Comparison of ENCODE assay signal across 19 cellular contexts in the genomic region with DNA sequence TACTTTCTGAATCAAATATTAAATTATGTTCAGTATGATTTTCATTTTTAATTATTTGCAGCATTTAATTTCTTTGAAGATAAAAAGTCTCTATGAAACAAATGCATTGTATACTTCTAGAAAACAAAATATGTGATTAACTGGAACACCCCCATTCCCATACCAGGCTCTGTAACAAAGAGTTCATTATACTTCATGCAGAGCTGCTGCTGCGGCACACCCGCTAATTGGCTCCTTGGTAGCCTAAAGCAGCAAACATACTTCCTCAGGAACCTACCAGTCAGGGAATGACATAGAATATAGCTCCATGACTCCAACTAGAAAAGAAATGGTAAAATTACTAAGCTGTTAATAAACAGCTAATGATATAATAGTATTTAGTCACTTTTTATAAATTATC.
"Had no signal": no experiment of that assay in that cellular context is flagged by ENCODE, and none has a peak within 500 bp of the region (broad histone marks: within the 10 kb centered on the region; RNA-seq: fewer than 3 reads in every experiment).

No MANE protein-coding gene starts in this region.

- H3K4me1 ChIP-seq: lower lobe of right lung had no signal

- DNase-seq: activated B cell treated with CpG ODN at 0.5 μM for 24 hours; activated CD4-positive, alpha-beta T cell treated with anti-CD3 and anti-CD28 coated beads for 48 hours; activated CD8-positive, alpha-beta memory T cell treated with anti-CD3 and anti-CD28 coated beads, Interleukin-2, amount 50 U/mL, for 4 hours; activated CD8-positive, alpha-beta T cell treated with anti-CD3 and anti-CD28 coated beads for 36 hours; activated gamma-delta T cell; activated T-cell treated with anti-CD3 and anti-CD28 coated beads, Interleukin-2, amount 50 U/mL, for 72 hours; amniotic stem cell; immature natural killer cell; left colon; lower lobe of right lung; naive B cell; right cardiac atrium; small intestine; stimulated activated CD4-positive, alpha-beta T cell treated with anti-CD3 and anti-CD28 coated beads, Interleukin-4, amount 100 ng/mL, for 4 hours; SW 1271 had no signal

- FAIRE-seq: small intestine had no signal

- H3K27me3 ChIP-seq: esophagus muscularis mucosa had no signal

- H3K36me3 Mint-ChIP-seq: naive B cell had no signal

- H3K9me3 ChIP-seq: esophagus muscularis mucosa, lower lobe of right lung had no signal

- ATAC-seq: activated CD8-positive, alpha-beta T cell treated with anti-CD3 and anti-CD28 coated beads for 36 hours; activated T-cell treated with anti-CD3 and anti-CD28 coated beads, Interleukin-2, amount 50 U/mL, for 72 hours; left colon; lower lobe of right lung; right cardiac atrium had no signal

- H3K4me3 ChIP-seq: esophagus muscularis mucosa, lower lobe of right lung had no signal

- H3K27ac Mint-ChIP-seq: activated B cell treated with CpG ODN at 0.5 μM for 24 hours; activated CD8-positive, alpha-beta T cell treated with anti-CD3 and anti-CD28 coated beads for 36 hours; activated naive CD8-positive, alpha-beta T cell; activated T-cell treated with anti-CD3 and anti-CD28 coated beads, Interleukin-2, amount 50 U/mL, for 72 hours; immature natural killer cell; naive B cell; stimulated activated naive CD8-positive, alpha-beta T cell treated with anti-CD3 and anti-CD28 coated beads, Interleukin-15, Interleukin-2, amounts not matched to agents 100 ng/mL and 50 ng/mL, for 24 hours; T-helper 2 cell treated with Interferon-gamma antibody and Interleukin-4, amounts not matched to agents 5 μg/mL and 100 μg/mL, for 36 hours had no signal

- H3K9me3 Mint-ChIP-seq: activated B cell treated with CpG ODN at 0.5 μM for 24 hours; activated CD8-positive, alpha-beta T cell treated with anti-CD3 and anti-CD28 coated beads for 36 hours; activated T-cell treated with anti-CD3 and anti-CD28 coated beads, Interleukin-2, amount 50 U/mL, for 72 hours; immature natural killer cell; naive B cell; stimulated activated naive CD8-positive, alpha-beta T cell treated with anti-CD3 and anti-CD28 coated beads, Interleukin-15, Interleukin-2, amounts not matched to agents 100 ng/mL and 50 ng/mL, for 24 hours; T-helper 2 cell treated with Interferon-gamma antibody and Interleukin-4, amounts not matched to agents 5 μg/mL and 100 μg/mL, for 36 hours had no signal

- H3K36me3 ChIP-seq: lower lobe of right lung had no signal

- H3K27me3 Mint-ChIP-seq: activated B cell treated with CpG ODN at 0.5 μM for 24 hours; activated CD8-positive, alpha-beta T cell treated with anti-CD3 and anti-CD28 coated beads for 36 hours; activated naive CD8-positive, alpha-beta T cell; naive B cell; stimulated activated naive CD8-positive, alpha-beta T cell treated with anti-CD3 and anti-CD28 coated beads, Interleukin-15, Interleukin-2, amounts not matched to agents 100 ng/mL and 50 ng/mL, for 24 hours had no signal

- H3K27ac ChIP-seq: esophagus muscularis mucosa, lower lobe of right lung had no signal

- H3K4me1 Mint-ChIP-seq: activated B cell treated with CpG ODN at 0.5 μM for 24 hours had no signal

- H3K4me3 Mint-ChIP-seq: activated B cell treated with CpG ODN at 0.5 μM for 24 hours; activated CD8-positive, alpha-beta T cell treated with anti-CD3 and anti-CD28 coated beads for 36 hours; activated naive CD8-positive, alpha-beta T cell; activated T-cell treated with anti-CD3 and anti-CD28 coated beads, Interleukin-2, amount 50 U/mL, for 72 hours; immature natural killer cell; stimulated activated naive CD8-positive, alpha-beta T cell treated with anti-CD3 and anti-CD28 coated beads, Interleukin-15, Interleukin-2, amounts not matched to agents 100 ng/mL and 50 ng/mL, for 24 hours; T-helper 2 cell treated with Interferon-gamma antibody and Interleukin-4, amounts not matched to agents 5 μg/mL and 100 μg/mL, for 36 hours had no signal
